Comparison of ENCODE assay signal across 9 cellular contexts in the genomic region with DNA sequence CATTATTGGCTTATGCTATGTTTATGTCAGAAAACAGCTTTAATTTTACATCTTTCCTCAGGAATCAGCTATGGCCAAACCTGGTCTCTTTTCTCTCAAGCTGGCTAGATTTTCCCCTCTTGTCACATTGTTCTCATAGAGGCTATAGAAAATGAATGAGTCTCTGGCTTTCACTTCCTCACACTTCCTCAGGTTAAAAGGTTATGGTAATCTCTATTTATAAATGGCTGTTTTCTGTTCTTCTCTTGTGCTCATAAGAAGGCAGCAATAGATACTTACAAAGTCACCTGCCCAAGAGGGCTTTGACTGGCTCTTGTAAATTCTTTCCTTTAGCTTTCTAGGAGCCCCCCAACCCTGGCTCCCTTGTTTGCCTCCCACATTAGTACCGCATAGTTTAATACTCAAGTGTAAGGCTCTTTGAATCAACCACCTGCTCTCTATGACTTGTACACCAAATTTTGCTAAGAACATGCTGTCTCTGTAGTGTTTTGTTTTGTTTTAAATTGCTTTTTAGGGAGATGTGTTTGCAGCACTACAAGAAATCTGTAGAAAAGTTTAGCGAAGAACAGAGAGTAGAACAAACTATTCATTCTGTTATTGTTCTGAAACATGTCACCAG.
DNase-seq lines count a peak whose midpoint lies in the region; ATAC-seq, FAIRE-seq and TF ChIP-seq lines count a peak whose summit lies in the region.
"Had no signal": no experiment of that assay in that cellular context is flagged by ENCODE, and none has a peak within 500 bp of the region (broad histone marks: within the 10 kb centered on the region; RNA-seq: fewer than 3 reads in every experiment).

No MANE protein-coding gene starts in this region.

- in situ Hi-C loops in GM12878 (cut with MboI), result no loop called here

- H3K9ac ChIP-seq in GM12878 (ENCODE audit: control insufficient read depth, insufficient read depth, low read length), result no peak overlapping the region

- POLR2A ChIA-PET in GM12878 (lab: Charles Lee), result interaction anchor here (1.0 kb wide), 1 partner anchor 47 kb away, joined by 3 read pairs; no protein-coding TSS in a partner anchor

- H3K79me2 ChIP-seq in GM12878 (ENCODE audit: control insufficient read depth, insufficient read depth, low read length), result no peaks in the 10 kb centered on the region

- CTCF ChIA-PET in GM12878 (lab: Yijun Ruan, JAX), result interaction anchor here (1.5 to 1.7 kb wide), 2 partner anchors 47 to 99 kb away, joined by 4 read pairs; no protein-coding TSS in a partner anchor

- 0 out of 2 replicates have a peak, but pooled peaks have one; percentile 8 for TF ChIP-seq RAD21 in GM12878 (IDR thresholded peaks at IDR 0.05; ENCODE audit: insufficient read depth, low read depth, low read length)

- no peak for TF ChIP-seq CTCF in GM12878 (IDR thresholded peaks at IDR 0.05 in 2 of 3, conservative IDR thresholded peaks at IDR 0.05 in 1 of 3; ENCODE audit: control insufficient read depth in 2 of 3, extremely low read depth in 1 of 3, insufficient read depth in 1 of 3, low read depth in 3 of 3, low read length in 3 of 3)

- RAD21 ChIA-PET in GM12878 (lab: Charles Lee; ENCODE audit: unreplicated experiment), result interaction anchor here (0.7 to 2.9 kb wide), 12 partner anchors 10 to 902 kb away, joined by 3 to 13 read pairs (median 4); no protein-coding TSS in a partner anchor

- H3K9me3 Mint-ChIP-seq in natural killer cell treated with Interleukin-12 subunit alpha and Interleukin-12 subunit beta and Interleukin-15 and Interleukin-18, amount 100 ng/mL, for 72 hours, result no peaks in the 10 kb centered on the region

- no peaks in the 10 kb centered on the region for H3K4me1 Mint-ChIP-seq in natural killer cell treated with Interleukin-12 subunit alpha and Interleukin-12 subunit beta and Interleukin-15 and Interleukin-18, amount 100 ng/mL, for 72 hours (ENCODE audit: low read depth in 2 of 2)

- peak; percentile 86 for FAIRE-seq in GM12878 (lab: Jason Lieb, UNC)

- peak overlapping the region; percentile 58; the same call in 1 of the 2 replicates for H2AFZ ChIP-seq in GM12878 (ENCODE audit: control insufficient read depth, low read depth, low read length)

- H3K4me3 ChIP-seq in GM12878, result no peak overlapping the region

- intact Hi-C loops in GM12878 (cut with micrococcal nuclease; ENCODE audit: unreplicated experiment), result loop anchor here (10.0 kb wide), 1 partner anchor 897 kb away; a partner anchor contains a TSS

- DNase-seq in GM12878 (ENCODE audit: low read depth, low spot score) (peak; percentile 36), activated gamma-delta T cell (lab: John Stamatoyannopoulos, UW) (no peak), AG08396 (ENCODE audit: low spot score) (no peak), cortex of kidney (lab: John Stamatoyannopoulos, UW) (no peak)
- no peak for DNase-seq in natural killer cell treated with Interleukin-12 subunit alpha and Interleukin-12 subunit beta and Interleukin-15 and Interleukin-18, amount 100 ng/mL, for 72 hours (ENCODE audit: low spot score)
- DNase-seq: activated CD8-positive, alpha-beta memory T cell treated with anti-CD3 and anti-CD28 coated beads, Interleukin-2, amount 50 U/mL, for 48 hours had no signal

- WGBS in GM12878 (ENCODE audit: insufficient coverage, insufficient replicate concordance, low lambda C conversion rate, missing lambda C conversion rate), result 55% methylated on average over 2 of the region's 2 CpGs

- peak overlapping the region; percentile 55 for H3K4me2 ChIP-seq in GM12878 (ENCODE audit: control insufficient read depth, insufficient read depth)

- H3K27me3 ChIP-seq in GM12878 (replicated peaks in 1 of 2; ENCODE audit: control insufficient read depth in 2 of 2, insufficient read depth in 2 of 2, low read length in 1 of 2), result no peaks in the 10 kb centered on the region

- no peak for TF ChIP-seq POLR2A in GM12878 (IDR thresholded peaks at IDR 0.05; ENCODE audit: low read depth, low read length)

- no peaks in the 10 kb centered on the region; the same call in 1 of the 3 replicates for H3K9me3 ChIP-seq in GM12878 (replicated peaks; ENCODE audit: control insufficient read depth, insufficient read depth, low read length)

- SMC1A ChIA-PET in GM12878 (lab: Charles Lee; ENCODE audit: uncharacterized antibody, unreplicated experiment), result interaction anchor here (0.8 to 4.0 kb wide), 22 partner anchors 9 to 1292 kb away, joined by 3 to 26 read pairs (median 3); no protein-coding TSS in a partner anchor

- no peaks in the 10 kb centered on the region for H4K20me1 ChIP-seq in GM12878 (ENCODE audit: control insufficient read depth, insufficient read depth)

- peak; percentile 90 for ATAC-seq in GM18520 (IDR thresholded peaks at IDR 0.05; ENCODE audit: unreplicated experiment)
- ATAC-seq in GM21526 (IDR thresholded peaks at IDR 0.05; ENCODE audit: low FRiP score, unreplicated experiment), result peak; percentile 99
- peak; percentile 96 for ATAC-seq in HG03439 (IDR thresholded peaks at IDR 0.05; ENCODE audit: unreplicated experiment)
- ATAC-seq in GM12878, result peak; percentile 94
- ATAC-seq in natural killer cell treated with Interleukin-12 subunit alpha and Interleukin-12 subunit beta and Interleukin-15 and Interleukin-18, amount 100 ng/mL, for 72 hours, result no peak

- H3K27ac ChIP-seq in GM12878 (ENCODE audit: control insufficient read depth, insufficient read depth), result peak overlapping the region; percentile 58

- no peak overlapping the region for H3K27ac Mint-ChIP-seq in natural killer cell treated with Interleukin-12 subunit alpha and Interleukin-12 subunit beta and Interleukin-15 and Interleukin-18, amount 100 ng/mL, for 72 hours

- H3K36me3 ChIP-seq in GM12878 (ENCODE audit: control insufficient read depth in 2 of 2, insufficient read depth in 2 of 2, low read length in 1 of 2), result no peaks in the 10 kb centered on the region

- no TSS peak for BruUV-seq in GM12878 (replicated peaks; lab: Mats Ljungman, UMichigan)

- no peaks in the 10 kb centered on the region for H3K27me3 Mint-ChIP-seq in natural killer cell treated with Interleukin-12 subunit alpha and Interleukin-12 subunit beta and Interleukin-15 and Interleukin-18, amount 100 ng/mL, for 72 hours

- H3K4me1 ChIP-seq in GM12878 (ENCODE audit: control insufficient read depth, insufficient read depth, low read length), result peaks cover 4% of the 10 kb centered on the region; the same call in 1 of the 2 replicates

- no peak overlapping the region for H3K4me3 Mint-ChIP-seq in natural killer cell treated with Interleukin-12 subunit alpha and Interleukin-12 subunit beta and Interleukin-15 and Interleukin-18, amount 100 ng/mL, for 72 hours

- H3K36me3 Mint-ChIP-seq in natural killer cell treated with Interleukin-12 subunit alpha and Interleukin-12 subunit beta and Interleukin-15 and Interleukin-18, amount 100 ng/mL, for 72 hours, result no peaks in the 10 kb centered on the region

- peak; percentile 46 to 51; a peak in 2 of 4 replicates for TF ChIP-seq EP300 in GM12878 (IDR thresholded peaks at IDR 0.05; ENCODE audit: borderline replicate concordance in 1 of 2, control insufficient read depth in 1 of 2, low read depth in 2 of 2, low read length in 2 of 2)

TF ChIP-seq in GM12878, 131 proteins besides CTCF, POLR2A, EP300 and RAD21 (continues in another document):
- no peak for TF ChIP-seq HCFC1 (IDR thresholded peaks at IDR 0.05; ENCODE audit: low read length)
- no peak for TF ChIP-seq CEBPB (IDR thresholded peaks at IDR 0.05; ENCODE audit: borderline replicate concordance in 1 of 2, low read depth in 2 of 2, low read length in 2 of 2)
- peak; percentile 57; the same call in 1 of the 2 replicates for TF ChIP-seq NBN (IDR thresholded peaks at IDR 0.05)
- TF ChIP-seq IRF4 (IDR thresholded peaks at IDR 0.05; ENCODE audit: low read depth, low read length), result 0 out of 2 replicates have a peak, but pooled peaks have one; percentile 27
- TF ChIP-seq MTA3 (IDR thresholded peaks at IDR 0.05; ENCODE audit: borderline replicate concordance, low read length), result peak; percentile 40; the same call in 1 of the 2 replicates
- peak; percentile 87 for TF ChIP-seq MEF2A (IDR thresholded peaks at IDR 0.05; ENCODE audit: insufficient read depth, low read depth, low read length)
- TF ChIP-seq PML (IDR thresholded peaks at IDR 0.05; ENCODE audit: low read length), result 0 out of 2 replicates have a peak, but pooled peaks have one; percentile 26
- TF ChIP-seq, protein P1, sequence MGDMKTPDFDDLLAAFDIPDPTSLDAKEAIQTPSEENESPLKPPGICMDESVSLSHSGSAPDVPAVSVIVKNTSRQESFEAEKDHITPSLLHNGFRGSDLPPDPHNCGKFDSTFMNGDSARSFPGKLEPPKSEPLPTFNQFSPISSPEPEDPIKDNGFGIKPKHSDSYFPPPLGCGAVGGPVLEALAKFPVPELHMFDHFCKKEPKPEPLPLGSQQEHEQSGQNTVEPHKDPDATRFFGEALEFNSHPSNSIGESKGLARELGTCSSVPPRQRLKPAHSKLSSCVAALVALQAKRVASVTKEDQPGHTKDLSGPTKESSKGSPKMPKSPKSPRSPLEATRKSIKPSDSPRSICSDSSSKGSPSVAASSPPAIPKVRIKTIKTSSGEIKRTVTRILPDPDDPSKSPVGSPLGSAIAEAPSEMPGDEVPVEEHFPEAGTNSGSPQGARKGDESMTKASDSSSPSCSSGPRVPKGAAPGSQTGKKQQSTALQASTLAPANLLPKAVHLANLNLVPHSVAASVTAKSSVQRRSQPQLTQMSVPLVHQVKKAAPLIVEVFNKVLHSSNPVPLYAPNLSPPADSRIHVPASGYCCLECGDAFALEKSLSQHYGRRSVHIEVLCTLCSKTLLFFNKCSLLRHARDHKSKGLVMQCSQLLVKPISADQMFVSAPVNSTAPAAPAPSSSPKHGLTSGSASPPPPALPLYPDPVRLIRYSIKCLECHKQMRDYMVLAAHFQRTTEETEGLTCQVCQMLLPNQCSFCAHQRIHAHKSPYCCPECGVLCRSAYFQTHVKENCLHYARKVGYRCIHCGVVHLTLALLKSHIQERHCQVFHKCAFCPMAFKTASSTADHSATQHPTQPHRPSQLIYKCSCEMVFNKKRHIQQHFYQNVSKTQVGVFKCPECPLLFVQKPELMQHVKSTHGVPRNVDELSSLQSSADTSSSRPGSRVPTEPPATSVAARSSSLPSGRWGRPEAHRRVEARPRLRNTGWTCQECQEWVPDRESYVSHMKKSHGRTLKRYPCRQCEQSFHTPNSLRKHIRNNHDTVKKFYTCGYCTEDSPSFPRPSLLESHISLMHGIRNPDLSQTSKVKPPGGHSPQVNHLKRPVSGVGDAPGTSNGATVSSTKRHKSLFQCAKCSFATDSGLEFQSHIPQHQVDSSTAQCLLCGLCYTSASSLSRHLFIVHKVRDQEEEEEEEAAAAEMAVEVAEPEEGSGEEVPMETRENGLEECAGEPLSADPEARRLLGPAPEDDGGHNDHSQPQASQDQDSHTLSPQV (IDR thresholded peaks at IDR 0.05), result no peak
- TF ChIP-seq MEF2B (IDR thresholded peaks at IDR 0.05; ENCODE audit: partially characterized antibody, poor library complexity, severe bottlenecking), result peak; percentile 57
- peak; percentile 96 for TF ChIP-seq NR2F1 (conservative IDR thresholded peaks at IDR 0.05)
- peak; percentile 68 for TF ChIP-seq ZNF24 (IDR thresholded peaks at IDR 0.05)
- peak; percentile 82 for TF ChIP-seq NFIC (IDR thresholded peaks at IDR 0.05; ENCODE audit: low read depth, low read length)
- TF ChIP-seq SIX5 (IDR thresholded peaks at IDR 0.05; ENCODE audit: low read depth, low read length, severe bottlenecking), result no peak

Comparison
In these comparisons a context has a peak if more than half of its experiments do, and no peak if none do; other contexts are left out.
1. ATAC-seq: peak in GM18520 (single experiment), GM21526 (single experiment), HG03439 (single experiment) and GM12878 (single experiment); none in natural killer cell treated with Interleukin-12 subunit alpha and Interleukin-12 subunit beta and Interleukin-15 and Interleukin-18, amount 100 ng/mL, for 72 hours (0 of 2).